In the genomic region with DNA sequence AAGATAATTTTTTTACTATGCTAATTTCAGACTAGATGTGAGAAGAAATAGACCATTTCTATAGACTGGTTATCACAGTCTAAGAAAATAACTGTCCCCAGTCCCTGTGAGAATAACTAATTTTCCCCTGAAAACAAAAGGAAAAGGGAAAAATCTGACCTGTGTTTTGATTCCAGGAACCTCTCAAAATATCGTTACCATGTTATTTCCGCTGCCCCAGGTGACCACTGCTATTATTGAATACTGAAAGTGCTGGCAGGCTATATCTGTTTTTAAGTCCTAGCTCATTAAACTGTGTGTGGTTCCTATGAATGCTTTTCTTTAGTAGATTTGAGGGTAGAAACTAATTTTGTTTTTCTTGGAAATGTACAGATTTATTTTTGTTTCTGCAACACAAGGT, we compare ENCODE assay signal across 16 cellular contexts.
DNase-seq lines count a peak whose midpoint lies in the region; ATAC-seq, FAIRE-seq and TF ChIP-seq lines count a peak whose summit lies in the region.
"Had no signal": no experiment of that assay in that cellular context is flagged by ENCODE, and none has a peak within 500 bp of the region (broad histone marks: within the 10 kb centered on the region; RNA-seq: fewer than 3 reads in every experiment).

No MANE protein-coding gene starts in this region.

- intact Hi-C loops in OCI-LY7 (cut with micrococcal nuclease; ENCODE audit: unreplicated experiment), result loop anchor here (2.0 kb wide), 2 partner anchors 43 to 61 kb away; no protein-coding TSS in a partner anchor
- intact Hi-C loops in gastrocnemius medialis (cut with DNase I; ENCODE audit: low total_unique reads), result no loop called here
- intact Hi-C loops in CD4-positive, alpha-beta T cell (cut with DNase I, micrococcal nuclease), result no loop called here

- H3K27ac ChIP-seq in OCI-LY7 (ENCODE audit: low read depth, low read length, poor library complexity, severe bottlenecking) (peak overlapping the region; percentile 98), gastrocnemius medialis (peak overlapping the region; percentile 8 to 51 (median 24))
- H3K27ac ChIP-seq in CD4-positive, alpha-beta T cell (ENCODE audit: low read depth, low read length), result no peak overlapping the region

- H4K20me1 ChIP-seq in OCI-LY7 (ENCODE audit: insufficient read depth, low read length), result no peaks in the 10 kb centered on the region

- H3K9me3 Mint-ChIP-seq in CD4-positive, alpha-beta T cell, result no peaks in the 10 kb centered on the region
- H3K9me3 Mint-ChIP-seq: activated T-cell treated with anti-CD3 and anti-CD28 coated beads, Interleukin-2, amount 50 U/mL, for 4 hours; stimulated activated memory B cell treated with anti-CD40 and anti-IgM and Interleukin-4, amounts not matched to agents 10 μg/mL and 1 μg/mL and 100 μg/mL, for 72 hours; T-helper 1 cell treated with Interleukin-12 subunit alpha and Interleukin-12 subunit beta and Interleukin-4 antibody, amounts not matched to agents 30 μg/mL and 1 μg/mL, for 36 hours had no signal

- H3K36me3 ChIP-seq in OCI-LY7 (ENCODE audit: insufficient read depth, low read length), result peaks cover 65% of the 10 kb centered on the region
- H3K36me3 ChIP-seq in gastrocnemius medialis, result peaks cover 0 to 6% of the 10 kb centered on the region in 2 donors

- H3K36me3 Mint-ChIP-seq in CD4-positive, alpha-beta T cell (ENCODE audit: low read depth), result no peaks in the 10 kb centered on the region
- H3K36me3 Mint-ChIP-seq: stimulated activated memory B cell treated with anti-CD40 and anti-IgM and Interleukin-4, amounts not matched to agents 10 μg/mL and 1 μg/mL and 100 μg/mL, for 72 hours had no signal

- peaks cover 82% of the 10 kb centered on the region for H3K4me1 ChIP-seq in OCI-LY7 (ENCODE audit: insufficient read depth, low read length, poor library complexity, severe bottlenecking)
- peaks cover 18 to 22% of the 10 kb centered on the region in 2 donors for H3K4me1 ChIP-seq in gastrocnemius medialis

- peak overlapping the region; percentile 77 for H3K4me2 ChIP-seq in OCI-LY7 (ENCODE audit: low read length)

- H3K9me2 ChIP-seq in OCI-LY7 (ENCODE audit: insufficient read depth, low read length), result no peaks in the 10 kb centered on the region

- CTCF ChIA-PET in OCI-LY7 (lab: Charles Lee; ENCODE audit: unreplicated experiment), result interaction anchor here (1.4 kb wide), 1 partner anchor 10 kb away, joined by 5 read pairs; no protein-coding TSS in a partner anchor
- CTCF ChIA-PET in CD4-positive, alpha-beta T cell (lab: Charles Lee), result no interaction called here

- peaks cover 79% of the 10 kb centered on the region for H3K79me2 ChIP-seq in OCI-LY7 (ENCODE audit: insufficient read depth, low read depth, low read length)

- H3K4me3 ChIP-seq in OCI-LY7 (ENCODE audit: low read depth, low read length, poor library complexity, severe bottlenecking), result peak overlapping the region; percentile 44
- no peak overlapping the region for H3K4me3 ChIP-seq in gastrocnemius medialis
- H3K4me3 ChIP-seq: adrenal gland had no signal

- DNase-seq in OCI-LY7 (ENCODE audit: low spot score) (peak; percentile 75), gastrocnemius medialis (no peak), occipital lobe (lab: John Stamatoyannopoulos, UW) (no peak), GM12892 (ENCODE audit: insufficient read length) (no peak)
- no peak for DNase-seq in CD4-positive, alpha-beta T cell
- DNase-seq: activated CD4-positive, alpha-beta T cell treated with anti-CD3 and anti-CD28 coated beads for 48 hours; activated T-cell treated with anti-CD3 and anti-CD28 coated beads, Interleukin-2, amount 50 U/mL, for 4 hours; adrenal gland; NCI-H446 treated with DMSO at 0.1 percent for 48 hours; stimulated activated CD4-positive, alpha-beta T cell treated with anti-CD3 and anti-CD28 coated beads, Interleukin-4, amount 100 ng/mL, for 24 hours had no signal

- TF ChIP-seq POLR2A in gastrocnemius medialis (IDR thresholded peaks at IDR 0.05) (no peak), GM12892 (IDR thresholded peaks at IDR 0.05; ENCODE audit: low read depth, low read length) (no peak)

- POLR2A ChIA-PET in OCI-LY7 (lab: Charles Lee), result interaction anchor here (0.8 to 6.6 kb wide), 13 partner anchors 10 to 64 kb away, joined by 3 to 104 read pairs (median 43); no protein-coding TSS in a partner anchor
- POLR2A ChIA-PET in CD4-positive, alpha-beta T cell (lab: Charles Lee), result no interaction called here

- H2AFZ ChIP-seq in OCI-LY7 (ENCODE audit: low read length), result peak overlapping the region; percentile 20; the same call in 1 of the 2 replicates

- H3K4me1 Mint-ChIP-seq in CD4-positive, alpha-beta T cell (ENCODE audit: low read depth), result no peaks in the 10 kb centered on the region

- no peak overlapping the region for H3K27ac Mint-ChIP-seq in CD4-positive, alpha-beta T cell
- H3K27ac Mint-ChIP-seq: stimulated activated memory B cell treated with anti-CD40 and anti-IgM and Interleukin-4, amounts not matched to agents 10 μg/mL and 1 μg/mL and 100 μg/mL, for 72 hours; T-helper 1 cell treated with Interleukin-12 subunit alpha and Interleukin-12 subunit beta and Interleukin-4 antibody, amounts not matched to agents 30 μg/mL and 1 μg/mL, for 36 hours had no signal

- H3K27me3 ChIP-seq in gastrocnemius medialis, result no peaks in the 10 kb centered on the region
- H3K27me3 ChIP-seq in CD4-positive, alpha-beta T cell (ENCODE audit: control insufficient read depth, insufficient read depth, low read length), result no peaks in the 10 kb centered on the region
- H3K27me3 ChIP-seq: adrenal gland had no signal

- H3K27me3 Mint-ChIP-seq in CD4-positive, alpha-beta T cell, result peaks cover 11% of the 10 kb centered on the region
- H3K27me3 Mint-ChIP-seq: stimulated activated memory B cell treated with anti-CD40 and anti-IgM and Interleukin-4, amounts not matched to agents 10 μg/mL and 1 μg/mL and 100 μg/mL, for 72 hours had no signal

- FAIRE-seq in GM12892 (lab: Jason Lieb, UNC), result no peak
- FAIRE-seq: HTR-8/SVneo had no signal

- no TSS peak for BruUV-seq in OCI-LY7 (replicated peaks; lab: Mats Ljungman, UMichigan)

- in situ Hi-C loops in gastrocnemius medialis (cut with MboI; ENCODE audit: low sequenced_read_pairs in 4 of 4), result no loop called here

- H3K4me3 Mint-ChIP-seq in CD4-positive, alpha-beta T cell, result no peak overlapping the region
- H3K4me3 Mint-ChIP-seq: activated T-cell treated with anti-CD3 and anti-CD28 coated beads, Interleukin-2, amount 50 U/mL, for 4 hours; stimulated activated memory B cell treated with anti-CD40 and anti-IgM and Interleukin-4, amounts not matched to agents 10 μg/mL and 1 μg/mL and 100 μg/mL, for 72 hours; T-helper 1 cell treated with Interleukin-12 subunit alpha and Interleukin-12 subunit beta and Interleukin-4 antibody, amounts not matched to agents 30 μg/mL and 1 μg/mL, for 36 hours had no signal

- ATAC-seq in GM19043 (IDR thresholded peaks at IDR 0.05; ENCODE audit: low read depth, unreplicated experiment) (peak; percentile 34), HG02759 (IDR thresholded peaks at IDR 0.05; ENCODE audit: unreplicated experiment) (peak; percentile 23), gastrocnemius medialis (peak; percentile 27 to 39), GM18861 (IDR thresholded peaks at IDR 0.05; ENCODE audit: unreplicated experiment) (no peak)
- ATAC-seq in CD4-positive, alpha-beta T cell (ENCODE audit: poor library complexity), result no peak
- ATAC-seq: activated T-cell treated with anti-CD3 and anti-CD28 coated beads, Interleukin-2, amount 50 U/mL, for 4 hours; stimulated activated memory B cell treated with anti-CD40 and anti-IgM and Interleukin-4, amounts not matched to agents 10 μg/mL and 1 μg/mL and 100 μg/mL, for 72 hours had no signal

- TF ChIP-seq CTCF in OCI-LY7 (conservative IDR thresholded peaks at IDR 0.05; ENCODE audit: low read length) (no peak), gastrocnemius medialis (IDR thresholded peaks at IDR 0.05 in 4 of 5, conservative IDR thresholded peaks at IDR 0.05 in 1 of 5) (no peak)
- TF ChIP-seq CTCF in CD4-positive, alpha-beta T cell (IDR thresholded peaks at IDR 0.05), result no peak

- H3K9me3 ChIP-seq in OCI-LY7 (ENCODE audit: low read length), result peaks cover 6% of the 10 kb centered on the region; the same call in 1 of the 2 replicates
- no peaks in the 10 kb centered on the region for H3K9me3 ChIP-seq in gastrocnemius medialis
- no peaks in the 10 kb centered on the region for H3K9me3 ChIP-seq in CD4-positive, alpha-beta T cell (ENCODE audit: control insufficient read depth, low read length)
- H3K9me3 ChIP-seq: adrenal gland had no signal

Comparison
In these comparisons a context has a peak if more than half of its experiments do, and no peak if none do; other contexts are left out.
1. ATAC-seq: peak in GM19043 (single experiment), HG02759 (single experiment) and gastrocnemius medialis (2 of 2); none in GM18861 (single experiment) and CD4-positive, alpha-beta T cell (single experiment).